In the genomic region with DNA sequence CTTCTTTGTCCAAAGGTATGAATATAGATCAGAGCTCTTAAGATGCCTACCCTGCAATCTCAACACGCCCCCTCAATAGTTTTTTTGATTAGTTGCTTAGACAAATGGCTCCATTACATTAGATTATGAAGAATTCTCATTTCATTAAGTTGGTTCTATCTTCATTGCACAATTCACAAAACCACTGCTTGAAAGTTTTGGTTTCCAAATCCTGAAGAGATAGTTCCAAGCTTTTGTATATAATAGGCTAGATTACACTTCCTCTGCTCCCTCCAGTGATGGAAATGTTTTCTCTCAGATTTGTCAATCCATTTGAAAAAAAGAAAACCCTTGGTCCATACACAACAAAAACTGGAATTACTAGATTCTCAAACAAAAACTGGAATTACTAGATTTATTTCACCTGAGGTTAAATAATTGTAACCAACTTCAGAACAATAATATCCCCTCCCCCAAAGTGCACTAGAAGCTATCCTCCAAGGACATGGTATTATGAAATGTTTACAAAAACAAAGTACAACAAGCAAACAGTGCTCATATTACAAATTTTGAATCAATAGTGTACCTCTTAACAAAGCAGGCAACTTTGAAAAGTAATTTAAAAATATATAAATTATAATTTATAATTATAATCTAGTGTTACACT, we compare ENCODE assay signal across 1 cellular context.
TF ChIP-seq lines count a peak whose summit lies in the region.

No MANE protein-coding gene starts in this region.

TF ChIP-seq in HepG2, 621 proteins besides CTCF, POLR2A, EP300 and RAD21 (continued from another document and continues in another):
- TF ChIP-seq, protein P1, sequence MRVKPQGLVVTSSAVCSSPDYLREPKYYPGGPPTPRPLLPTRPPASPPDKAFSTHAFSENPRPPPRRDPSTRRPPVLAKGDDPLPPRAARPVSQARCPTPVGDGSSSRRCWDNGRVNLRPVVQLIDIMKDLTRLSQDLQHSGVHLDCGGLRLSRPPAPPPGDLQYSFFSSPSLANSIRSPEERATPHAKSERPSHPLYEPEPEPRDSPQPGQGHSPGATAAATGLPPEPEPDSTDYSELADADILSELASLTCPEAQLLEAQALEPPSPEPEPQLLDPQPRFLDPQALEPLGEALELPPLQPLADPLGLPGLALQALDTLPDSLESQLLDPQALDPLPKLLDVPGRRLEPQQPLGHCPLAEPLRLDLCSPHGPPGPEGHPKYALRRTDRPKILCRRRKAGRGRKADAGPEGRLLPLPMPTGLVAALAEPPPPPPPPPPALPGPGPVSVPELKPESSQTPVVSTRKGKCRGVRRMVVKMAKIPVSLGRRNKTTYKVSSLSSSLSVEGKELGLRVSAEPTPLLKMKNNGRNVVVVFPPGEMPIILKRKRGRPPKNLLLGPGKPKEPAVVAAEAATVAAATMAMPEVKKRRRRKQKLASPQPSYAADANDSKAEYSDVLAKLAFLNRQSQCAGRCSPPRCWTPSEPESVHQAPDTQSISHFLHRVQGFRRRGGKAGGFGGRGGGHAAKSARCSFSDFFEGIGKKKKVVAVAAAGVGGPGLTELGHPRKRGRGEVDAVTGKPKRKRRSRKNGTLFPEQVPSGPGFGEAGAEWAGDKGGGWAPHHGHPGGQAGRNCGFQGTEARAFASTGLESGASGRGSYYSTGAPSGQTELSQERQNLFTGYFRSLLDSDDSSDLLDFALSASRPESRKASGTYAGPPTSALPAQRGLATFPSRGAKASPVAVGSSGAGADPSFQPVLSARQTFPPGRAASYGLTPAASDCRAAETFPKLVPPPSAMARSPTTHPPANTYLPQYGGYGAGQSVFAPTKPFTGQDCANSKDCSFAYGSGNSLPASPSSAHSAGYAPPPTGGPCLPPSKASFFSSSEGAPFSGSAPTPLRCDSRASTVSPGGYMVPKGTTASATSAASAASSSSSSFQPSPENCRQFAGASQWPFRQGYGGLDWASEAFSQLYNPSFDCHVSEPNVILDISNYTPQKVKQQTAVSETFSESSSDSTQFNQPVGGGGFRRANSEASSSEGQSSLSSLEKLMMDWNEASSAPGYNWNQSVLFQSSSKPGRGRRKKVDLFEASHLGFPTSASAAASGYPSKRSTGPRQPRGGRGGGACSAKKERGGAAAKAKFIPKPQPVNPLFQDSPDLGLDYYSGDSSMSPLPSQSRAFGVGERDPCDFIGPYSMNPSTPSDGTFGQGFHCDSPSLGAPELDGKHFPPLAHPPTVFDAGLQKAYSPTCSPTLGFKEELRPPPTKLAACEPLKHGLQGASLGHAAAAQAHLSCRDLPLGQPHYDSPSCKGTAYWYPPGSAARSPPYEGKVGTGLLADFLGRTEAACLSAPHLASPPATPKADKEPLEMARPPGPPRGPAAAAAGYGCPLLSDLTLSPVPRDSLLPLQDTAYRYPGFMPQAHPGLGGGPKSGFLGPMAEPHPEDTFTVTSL (CRISPR knock-in tag; IDR thresholded peaks at IDR 0.05; ENCODE audit: borderline replicate concordance) = peak; percentile 70; the same call in 1 of the 2 replicates
- no peak for TF ChIP-seq ZNF615 (CRISPR knock-in tag; IDR thresholded peaks at IDR 0.05; ENCODE audit: borderline replicate concordance)
- TF ChIP-seq TOE1 (CRISPR knock-in tag; IDR thresholded peaks at IDR 0.05) = 0 out of 2 replicates have a peak, but pooled peaks have one; percentile 44
- TF ChIP-seq ZFP36 (IDR thresholded peaks at IDR 0.05; ENCODE audit: borderline replicate concordance, low read depth, low read length, partially characterized antibody) = no peak
- TF ChIP-seq, protein P2, sequence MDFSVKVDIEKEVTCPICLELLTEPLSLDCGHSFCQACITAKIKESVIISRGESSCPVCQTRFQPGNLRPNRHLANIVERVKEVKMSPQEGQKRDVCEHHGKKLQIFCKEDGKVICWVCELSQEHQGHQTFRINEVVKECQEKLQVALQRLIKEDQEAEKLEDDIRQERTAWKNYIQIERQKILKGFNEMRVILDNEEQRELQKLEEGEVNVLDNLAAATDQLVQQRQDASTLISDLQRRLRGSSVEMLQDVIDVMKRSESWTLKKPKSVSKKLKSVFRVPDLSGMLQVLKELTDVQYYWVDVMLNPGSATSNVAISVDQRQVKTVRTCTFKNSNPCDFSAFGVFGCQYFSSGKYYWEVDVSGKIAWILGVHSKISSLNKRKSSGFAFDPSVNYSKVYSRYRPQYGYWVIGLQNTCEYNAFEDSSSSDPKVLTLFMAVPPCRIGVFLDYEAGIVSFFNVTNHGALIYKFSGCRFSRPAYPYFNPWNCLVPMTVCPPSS (IDR thresholded peaks at IDR 0.05) = no peak
- TF ChIP-seq AKAP8 (CRISPR knock-in tag; IDR thresholded peaks at IDR 0.05) = no peak
- TF ChIP-seq MBNL3 (CRISPR knock-in tag; conservative IDR thresholded peaks at IDR 0.05) = no peak
- TF ChIP-seq, protein P3, sequence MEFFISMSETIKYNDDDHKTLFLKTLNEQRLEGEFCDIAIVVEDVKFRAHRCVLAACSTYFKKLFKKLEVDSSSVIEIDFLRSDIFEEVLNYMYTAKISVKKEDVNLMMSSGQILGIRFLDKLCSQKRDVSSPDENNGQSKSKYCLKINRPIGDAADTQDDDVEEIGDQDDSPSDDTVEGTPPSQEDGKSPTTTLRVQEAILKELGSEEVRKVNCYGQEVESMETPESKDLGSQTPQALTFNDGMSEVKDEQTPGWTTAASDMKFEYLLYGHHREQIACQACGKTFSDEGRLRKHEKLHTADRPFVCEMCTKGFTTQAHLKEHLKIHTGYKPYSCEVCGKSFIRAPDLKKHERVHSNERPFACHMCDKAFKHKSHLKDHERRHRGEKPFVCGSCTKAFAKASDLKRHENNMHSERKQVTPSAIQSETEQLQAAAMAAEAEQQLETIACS (CRISPR knock-in tag; IDR thresholded peaks at IDR 0.05) = no peak
- no peak for TF ChIP-seq ZNF335 (CRISPR knock-in tag; IDR thresholded peaks at IDR 0.05)
- no peak for TF ChIP-seq TAF1 (CRISPR knock-in tag; IDR thresholded peaks at IDR 0.05)
- TF ChIP-seq ZBTB38 (CRISPR knock-in tag; IDR thresholded peaks at IDR 0.05) = no peak
- peak; percentile 55; the same call in 1 of the 2 replicates for TF ChIP-seq CEBPB (IDR thresholded peaks at IDR 0.05; ENCODE audit: borderline replicate concordance, low read depth, low read length)
- no peak for TF ChIP-seq ZNF569 (CRISPR knock-in tag; IDR thresholded peaks at IDR 0.05; ENCODE audit: borderline replicate concordance)
- TF ChIP-seq GATA4 (IDR thresholded peaks at IDR 0.05; ENCODE audit: borderline replicate concordance, low read depth) = no peak
- TF ChIP-seq GTF2F1 (IDR thresholded peaks at IDR 0.05; ENCODE audit: low read length) = no peak
- TF ChIP-seq SMAD9 (CRISPR knock-in tag; IDR thresholded peaks at IDR 0.05) = no peak
- TF ChIP-seq NR2F1 (CRISPR knock-in tag; IDR thresholded peaks at IDR 0.05) = no peak; a peak in 1 of 4 replicates
- no peak for TF ChIP-seq NFKB2 (CRISPR knock-in tag; IDR thresholded peaks at IDR 0.05; ENCODE audit: borderline replicate concordance)
- no peak for TF ChIP-seq ZNF317 (CRISPR knock-in tag; IDR thresholded peaks at IDR 0.05)
- TF ChIP-seq, protein P4, sequence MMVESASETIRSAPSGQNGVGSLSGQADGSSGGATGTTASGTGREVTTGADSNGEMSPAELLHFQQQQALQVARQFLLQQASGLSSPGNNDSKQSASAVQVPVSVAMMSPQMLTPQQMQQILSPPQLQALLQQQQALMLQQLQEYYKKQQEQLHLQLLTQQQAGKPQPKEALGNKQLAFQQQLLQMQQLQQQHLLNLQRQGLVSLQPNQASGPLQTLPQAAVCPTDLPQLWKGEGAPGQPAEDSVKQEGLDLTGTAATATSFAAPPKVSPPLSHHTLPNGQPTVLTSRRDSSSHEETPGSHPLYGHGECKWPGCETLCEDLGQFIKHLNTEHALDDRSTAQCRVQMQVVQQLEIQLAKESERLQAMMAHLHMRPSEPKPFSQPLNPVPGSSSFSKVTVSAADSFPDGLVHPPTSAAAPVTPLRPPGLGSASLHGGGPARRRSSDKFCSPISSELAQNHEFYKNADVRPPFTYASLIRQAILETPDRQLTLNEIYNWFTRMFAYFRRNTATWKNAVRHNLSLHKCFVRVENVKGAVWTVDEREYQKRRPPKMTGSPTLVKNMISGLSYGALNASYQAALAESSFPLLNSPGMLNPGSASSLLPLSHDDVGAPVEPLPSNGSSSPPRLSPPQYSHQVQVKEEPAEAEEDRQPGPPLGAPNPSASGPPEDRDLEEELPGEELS (CRISPR knock-in tag; IDR thresholded peaks at IDR 0.05) = peak; percentile 84
- TF ChIP-seq, protein P5, sequence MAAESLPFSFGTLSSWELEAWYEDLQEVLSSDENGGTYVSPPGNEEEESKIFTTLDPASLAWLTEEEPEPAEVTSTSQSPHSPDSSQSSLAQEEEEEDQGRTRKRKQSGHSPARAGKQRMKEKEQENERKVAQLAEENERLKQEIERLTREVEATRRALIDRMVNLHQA (CRISPR knock-in tag; IDR thresholded peaks at IDR 0.05) = no peak
- TF ChIP-seq ZNF614 (CRISPR knock-in tag; IDR thresholded peaks at IDR 0.05; ENCODE audit: borderline replicate concordance) = no peak
- TF ChIP-seq, protein P6, sequence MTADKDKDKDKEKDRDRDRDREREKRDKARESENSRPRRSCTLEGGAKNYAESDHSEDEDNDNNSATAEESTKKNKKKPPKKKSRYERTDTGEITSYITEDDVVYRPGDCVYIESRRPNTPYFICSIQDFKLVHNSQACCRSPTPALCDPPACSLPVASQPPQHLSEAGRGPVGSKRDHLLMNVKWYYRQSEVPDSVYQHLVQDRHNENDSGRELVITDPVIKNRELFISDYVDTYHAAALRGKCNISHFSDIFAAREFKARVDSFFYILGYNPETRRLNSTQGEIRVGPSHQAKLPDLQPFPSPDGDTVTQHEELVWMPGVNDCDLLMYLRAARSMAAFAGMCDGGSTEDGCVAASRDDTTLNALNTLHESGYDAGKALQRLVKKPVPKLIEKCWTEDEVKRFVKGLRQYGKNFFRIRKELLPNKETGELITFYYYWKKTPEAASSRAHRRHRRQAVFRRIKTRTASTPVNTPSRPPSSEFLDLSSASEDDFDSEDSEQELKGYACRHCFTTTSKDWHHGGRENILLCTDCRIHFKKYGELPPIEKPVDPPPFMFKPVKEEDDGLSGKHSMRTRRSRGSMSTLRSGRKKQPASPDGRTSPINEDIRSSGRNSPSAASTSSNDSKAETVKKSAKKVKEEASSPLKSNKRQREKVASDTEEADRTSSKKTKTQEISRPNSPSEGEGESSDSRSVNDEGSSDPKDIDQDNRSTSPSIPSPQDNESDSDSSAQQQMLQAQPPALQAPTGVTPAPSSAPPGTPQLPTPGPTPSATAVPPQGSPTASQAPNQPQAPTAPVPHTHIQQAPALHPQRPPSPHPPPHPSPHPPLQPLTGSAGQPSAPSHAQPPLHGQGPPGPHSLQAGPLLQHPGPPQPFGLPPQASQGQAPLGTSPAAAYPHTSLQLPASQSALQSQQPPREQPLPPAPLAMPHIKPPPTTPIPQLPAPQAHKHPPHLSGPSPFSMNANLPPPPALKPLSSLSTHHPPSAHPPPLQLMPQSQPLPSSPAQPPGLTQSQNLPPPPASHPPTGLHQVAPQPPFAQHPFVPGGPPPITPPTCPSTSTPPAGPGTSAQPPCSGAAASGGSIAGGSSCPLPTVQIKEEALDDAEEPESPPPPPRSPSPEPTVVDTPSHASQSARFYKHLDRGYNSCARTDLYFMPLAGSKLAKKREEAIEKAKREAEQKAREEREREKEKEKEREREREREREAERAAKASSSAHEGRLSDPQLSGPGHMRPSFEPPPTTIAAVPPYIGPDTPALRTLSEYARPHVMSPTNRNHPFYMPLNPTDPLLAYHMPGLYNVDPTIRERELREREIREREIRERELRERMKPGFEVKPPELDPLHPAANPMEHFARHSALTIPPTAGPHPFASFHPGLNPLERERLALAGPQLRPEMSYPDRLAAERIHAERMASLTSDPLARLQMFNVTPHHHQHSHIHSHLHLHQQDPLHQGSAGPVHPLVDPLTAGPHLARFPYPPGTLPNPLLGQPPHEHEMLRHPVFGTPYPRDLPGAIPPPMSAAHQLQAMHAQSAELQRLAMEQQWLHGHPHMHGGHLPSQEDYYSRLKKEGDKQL (CRISPR knock-in tag; IDR thresholded peaks at IDR 0.05; ENCODE audit: low read depth) = no peak
- TF ChIP-seq ZBTB7B (CRISPR knock-in tag; IDR thresholded peaks at IDR 0.05) = no peak
- no peak for TF ChIP-seq ZNF816 (CRISPR knock-in tag; IDR thresholded peaks at IDR 0.05; ENCODE audit: borderline replicate concordance)
- peak; percentile 83; the same call in 1 of the 2 replicates for TF ChIP-seq HMG20A (CRISPR knock-in tag; IDR thresholded peaks at IDR 0.05; ENCODE audit: borderline replicate concordance)
- no peak for TF ChIP-seq ZNF441 (CRISPR knock-in tag; IDR thresholded peaks at IDR 0.05; ENCODE audit: borderline replicate concordance)
- no peak for TF ChIP-seq HNRNPH1 (optimal IDR thresholded peaks at IDR 0.05; ENCODE audit: low read depth, low read length)
- TF ChIP-seq NFE2L2 (IDR thresholded peaks at IDR 0.05; ENCODE audit: low read length) = no peak
